Comparison of ENCODE assay signal across 12 cellular contexts in the genomic region with DNA sequence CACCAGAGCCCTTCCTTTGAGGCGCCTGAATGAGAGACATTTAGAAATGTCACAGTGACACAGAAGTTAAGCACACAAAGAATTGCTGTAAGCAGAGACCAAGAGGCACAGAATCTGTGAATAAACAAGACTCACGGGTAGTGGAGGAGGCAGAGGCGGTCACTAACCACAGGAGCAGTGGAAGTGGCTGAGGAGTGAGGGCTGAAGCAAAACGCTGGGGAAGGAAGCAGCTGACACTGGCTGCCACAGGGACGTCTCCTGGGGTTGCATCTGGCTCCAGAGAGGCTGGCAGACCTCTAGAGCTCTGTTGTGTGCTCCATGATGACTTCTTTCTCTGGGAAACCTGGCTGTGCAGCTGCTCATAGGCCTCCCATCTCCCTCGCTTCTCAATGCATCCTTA.
DNase-seq lines count a peak whose midpoint lies in the region; ATAC-seq and TF ChIP-seq lines count a peak whose summit lies in the region.
"Had no signal": no experiment of that assay in that cellular context is flagged by ENCODE, and none has a peak within 500 bp of the region (broad histone marks: within the 10 kb centered on the region; RNA-seq: fewer than 3 reads in every experiment).

No MANE protein-coding gene starts in this region.

- H3K27me3 ChIP-seq in psoas muscle (ENCODE audit: insufficient read depth in 3 of 3, low read length in 2 of 3) (no peaks in the 10 kb centered on the region), left ventricle myocardium inferior (ENCODE audit: low read depth) (peaks cover 20% of the 10 kb centered on the region)

- H3K4me3 Mint-ChIP-seq in activated CD4-positive, alpha-beta T cell treated with anti-CD3 and anti-CD28 coated beads, Interleukin-2, amount 10 ng/mL, durations not matched to agents 24 days and 14 days = no peak overlapping the region
- H3K4me3 Mint-ChIP-seq in stimulated activated naive CD8-positive, alpha-beta T cell treated with anti-CD3 and anti-CD28 coated beads, Interleukin-15, amount 100 ng/mL, for 72 hours = no peak overlapping the region

- H3K27ac ChIP-seq in psoas muscle = no peak overlapping the region
- no peak overlapping the region for H3K27ac ChIP-seq in left ventricle myocardium inferior (replicated peaks)

- H3K9me3 ChIP-seq in psoas muscle (no peaks in the 10 kb centered on the region), left ventricle myocardium inferior (replicated peaks) (no peaks in the 10 kb centered on the region)

- H3K4me1 ChIP-seq in psoas muscle (no peaks in the 10 kb centered on the region), left ventricle myocardium inferior (no peaks in the 10 kb centered on the region)

- H3K4me1 Mint-ChIP-seq in activated CD4-positive, alpha-beta T cell treated with anti-CD3 and anti-CD28 coated beads, Interleukin-2, amount 10 ng/mL, durations not matched to agents 24 days and 14 days = peaks cover 8% of the 10 kb centered on the region
- peaks cover 18% of the 10 kb centered on the region for H3K4me1 Mint-ChIP-seq in stimulated activated naive CD8-positive, alpha-beta T cell treated with anti-CD3 and anti-CD28 coated beads, Interleukin-15, amount 100 ng/mL, for 72 hours

- peak; percentile 62 for DNase-seq in activated CD4-positive, alpha-beta T cell treated with anti-CD3 and anti-CD28 coated beads, Interleukin-2, amount 10 ng/mL, durations not matched to agents 24 days and 14 days
- DNase-seq in activated CD4-positive, alpha-beta T cell treated with anti-CD3 and anti-CD28 coated beads, Interleukin-2, amount 50 U/mL, for 1 hour = no peak
- peak; percentile 79 for DNase-seq in NCI-H69 (lab: John Stamatoyannopoulos, UW)
- peak; percentile 18 to 22 for DNase-seq in foreskin fibroblast
- DNase-seq in stimulated activated naive CD8-positive, alpha-beta T cell treated with anti-CD3 and anti-CD28 coated beads, Interleukin-15, amount 100 ng/mL, for 72 hours = no peak
- no peak for DNase-seq in psoas muscle
- DNase-seq in left ventricle myocardium inferior = no peak
- DNase-seq: activated effector memory CD4-positive, alpha-beta T cell treated with Interleukin-2 at 50 U/mL for 16 hours; left colon; NCI-H510A; small intestine had no signal

- H3K36me3 ChIP-seq in psoas muscle (ENCODE audit: insufficient read depth in 1 of 2, low read depth in 1 of 2) (no peaks in the 10 kb centered on the region), left ventricle myocardium inferior (no peaks in the 10 kb centered on the region)

- H3K4me3 ChIP-seq in foreskin fibroblast (ENCODE audit: low read depth in 1 of 2, low read length in 2 of 2) (no peak overlapping the region), psoas muscle (no peak overlapping the region), left ventricle myocardium inferior (no peak overlapping the region)

- 49 to 59% (median 52%) methylated on average over 6 of the region's 6 CpGs for WGBS in psoas muscle, 3 donors

- H3K27me3 Mint-ChIP-seq in activated CD4-positive, alpha-beta T cell treated with anti-CD3 and anti-CD28 coated beads, Interleukin-2, amount 10 ng/mL, durations not matched to agents 24 days and 14 days = peaks cover 14% of the 10 kb centered on the region
- H3K27me3 Mint-ChIP-seq in stimulated activated naive CD8-positive, alpha-beta T cell treated with anti-CD3 and anti-CD28 coated beads, Interleukin-15, amount 100 ng/mL, for 72 hours = peaks cover 25% of the 10 kb centered on the region

- TF ChIP-seq CTCF in foreskin fibroblast (IDR thresholded peaks at IDR 0.05; ENCODE audit: low read depth, low read length) (no peak), psoas muscle (IDR thresholded peaks at IDR 0.05) (no peak), left ventricle myocardium inferior (IDR thresholded peaks at IDR 0.05; ENCODE audit: borderline replicate concordance) (no peak)

- peak; percentile 61 for ATAC-seq in stimulated activated naive CD8-positive, alpha-beta T cell treated with anti-CD3 and anti-CD28 coated beads, Interleukin-15, amount 100 ng/mL, for 72 hours
- ATAC-seq in GM19328 (IDR thresholded peaks at IDR 0.05; ENCODE audit: unreplicated experiment) (no peak), psoas muscle (no peak)
- ATAC-seq: left colon had no signal

- no peaks in the 10 kb centered on the region for H3K36me3 Mint-ChIP-seq in activated CD4-positive, alpha-beta T cell treated with anti-CD3 and anti-CD28 coated beads, Interleukin-2, amount 10 ng/mL, durations not matched to agents 24 days and 14 days (ENCODE audit: low read depth)

- H3K9me3 Mint-ChIP-seq in activated CD4-positive, alpha-beta T cell treated with anti-CD3 and anti-CD28 coated beads, Interleukin-2, amount 10 ng/mL, durations not matched to agents 24 days and 14 days = no peaks in the 10 kb centered on the region
- H3K9me3 Mint-ChIP-seq in stimulated activated naive CD8-positive, alpha-beta T cell treated with anti-CD3 and anti-CD28 coated beads, Interleukin-15, amount 100 ng/mL, for 72 hours = no peaks in the 10 kb centered on the region

- H3K27ac Mint-ChIP-seq in activated CD4-positive, alpha-beta T cell treated with anti-CD3 and anti-CD28 coated beads, Interleukin-2, amount 10 ng/mL, durations not matched to agents 24 days and 14 days = no peak overlapping the region
- no peak overlapping the region for H3K27ac Mint-ChIP-seq in stimulated activated naive CD8-positive, alpha-beta T cell treated with anti-CD3 and anti-CD28 coated beads, Interleukin-15, amount 100 ng/mL, for 72 hours

- intact Hi-C loops in activated CD4-positive, alpha-beta T cell treated with anti-CD3 and anti-CD28 coated beads, Interleukin-2, amount 10 ng/mL, durations not matched to agents 24 days and 14 days (cut with micrococcal nuclease) = no loop called here
- intact Hi-C loops in psoas muscle (cut with DNase I) (no loop called here), left ventricle myocardium inferior (cut with micrococcal nuclease) (no loop called here)

Comparison
In these comparisons a context has a peak if more than half of its experiments do, and no peak if none do; other contexts are left out.
1. DNase-seq: peak in activated CD4-positive, alpha-beta T cell treated with anti-CD3 and anti-CD28 coated beads, Interleukin-2, amount 10 ng/mL, durations not matched to agents 24 days and 14 days (single experiment), NCI-H69 (single experiment) and foreskin fibroblast (2 of 2); none in activated CD4-positive, alpha-beta T cell treated with anti-CD3 and anti-CD28 coated beads, Interleukin-2, amount 50 U/mL, for 1 hour (single experiment), stimulated activated naive CD8-positive, alpha-beta T cell treated with anti-CD3 and anti-CD28 coated beads, Interleukin-15, amount 100 ng/mL, for 72 hours (0 of 2), psoas muscle (0 of 2) and left ventricle myocardium inferior (single experiment).